Comparison of ENCODE assay signal across 21 cellular contexts in genomic region chr2:109635426-109636289, GRCh38. TPM values are rescaled to one million over a fixed set of nuclear protein-coding genes. Genes with fewer than 3 reads are reported as not detected.
A peak's percentile ranks its signal among the peaks of the same experiment; 100 is the strongest.
DNase-seq lines count a peak whose midpoint lies in the region; ATAC-seq and TF ChIP-seq lines count a peak whose summit lies in the region.
"Had no signal": no experiment of that assay in that cellular context is flagged by ENCODE, and none has a peak within 500 bp of the region (broad histone marks: within the 10 kb centered on the region; RNA-seq: fewer than 3 reads in every experiment).

No MANE protein-coding gene starts in this region.

- H3K9ac ChIP-seq in GM23248 (no peak overlapping the region), Karpas-422 (ENCODE audit: low read length) (no peak overlapping the region)

- H2AFZ ChIP-seq in GM23248, result no peak overlapping the region
- 0 out of 2 replicates have a peak overlapping the region, but pooled peaks have one; percentile 34 for H2AFZ ChIP-seq in Karpas-422 (ENCODE audit: low read length)

- H3K36me3 ChIP-seq in GM23248 (ENCODE audit: low read depth) (no peaks in the 10 kb centered on the region), Karpas-422 (ENCODE audit: insufficient read depth, low read length) (no peaks in the 10 kb centered on the region), upper lobe of right lung (no peaks in the 10 kb centered on the region)
- H3K36me3 ChIP-seq: MG63 had no signal

- H3F3A ChIP-seq in GM23248 (ENCODE audit: insufficient read depth), result peaks cover 32% of the 10 kb centered on the region

- 87 to 89% methylated on average over 11 of the region's 11 CpGs for WGBS in GM23248 (ENCODE audit: low coverage in 1 of 2, low lambda C conversion rate in 2 of 2, missing lambda C conversion rate in 2 of 2), 2 experiments

- H3K4me1 ChIP-seq in GM23248 (ENCODE audit: insufficient read depth), result peaks cover 25% of the 10 kb centered on the region
- no peaks in the 10 kb centered on the region for H3K4me1 ChIP-seq in Karpas-422 (ENCODE audit: low read length)
- H3K4me1 ChIP-seq in upper lobe of right lung, result peaks cover 21% of the 10 kb centered on the region

- H3K9me2 ChIP-seq in GM23248 (ENCODE audit: insufficient read depth) (no peaks in the 10 kb centered on the region), Karpas-422 (replicated peaks; ENCODE audit: insufficient read depth, low read length) (no peaks in the 10 kb centered on the region)

- in situ Hi-C loops in GM23248 (cut with MboI), result no loop called here

- no peaks in the 10 kb centered on the region for H3K9me3 ChIP-seq in GM23248 (ENCODE audit: low read depth)
- no peaks in the 10 kb centered on the region for H3K9me3 ChIP-seq in Karpas-422 (ENCODE audit: low read length)
- H3K9me3 ChIP-seq in upper lobe of right lung, result no peaks in the 10 kb centered on the region
- H3K9me3 ChIP-seq: MG63 had no signal

- no peaks in the 10 kb centered on the region for H3K27me3 ChIP-seq in GM23248 (replicated peaks; ENCODE audit: insufficient read depth)
- H3K27me3 ChIP-seq in Karpas-422 (ENCODE audit: low read length), result no peaks in the 10 kb centered on the region
- H3K27me3 ChIP-seq in upper lobe of right lung, result no peaks in the 10 kb centered on the region
- H3K27me3 ChIP-seq: MG63 had no signal

- H3K4me3 ChIP-seq in GM23248, result no peak overlapping the region
- no peak overlapping the region for H3K4me3 ChIP-seq in Karpas-422 (ENCODE audit: low read length)
- no peak overlapping the region for H3K4me3 ChIP-seq in upper lobe of right lung
- H3K4me3 ChIP-seq: MG63 had no signal

- intact Hi-C loops in upper lobe of right lung (cut with DNase I), result no loop called here

- H4K20me1 ChIP-seq in GM23248 (ENCODE audit: insufficient read depth) (no peaks in the 10 kb centered on the region), Karpas-422 (ENCODE audit: insufficient read depth, low read depth, low read length) (no peaks in the 10 kb centered on the region)

- DNase-seq in GM23248 (no peak), Karpas-422 (no peak), epithelial cell of prostate (ENCODE audit: low read depth, low spot score) (no peak), upper lobe of right lung (no peak), mucosa of gallbladder (ENCODE audit: low spot score) (no peak), NCI-H2081 (lab: John Stamatoyannopoulos, UW) (no peak)
- DNase-seq: CD4-positive, alpha-beta T cell; DMS153; GF-D8; Kasumi-1; MG63; NCI-H1092 treated with DMSO at 0.1 percent for 48 hours; NCI-H146; NCI-H2081 treated with DMSO at 0.1 percent for 48 hours; NCI-H748 treated with DMSO at 0.1 percent for 48 hours; PC-3; T-cell had no signal

- ATAC-seq in upper lobe of right lung, result peak; percentile 62
- no peak for ATAC-seq in HG02763 (IDR thresholded peaks at IDR 0.05; ENCODE audit: unreplicated experiment)
- ATAC-seq: PC-3, SK-N-SH treated with all-trans-retinoic acid at 6 μM for 48 hours, T-cell had no signal

- H3K79me2 ChIP-seq in GM23248 (ENCODE audit: insufficient read depth) (no peaks in the 10 kb centered on the region), Karpas-422 (ENCODE audit: low read length) (no peaks in the 10 kb centered on the region)

- H3K4me2 ChIP-seq in GM23248 (ENCODE audit: unreplicated experiment) (no peak overlapping the region), Karpas-422 (ENCODE audit: low read depth, low read length, poor library complexity, severe bottlenecking) (no peak overlapping the region)

- no peak for TF ChIP-seq CTCF in upper lobe of right lung (IDR thresholded peaks at IDR 0.05)

- H3K27ac ChIP-seq in GM23248, result peak overlapping the region; percentile 14; the same call in 1 of the 2 replicates
- no peak overlapping the region for H3K27ac ChIP-seq in Karpas-422 (ENCODE audit: low read length)
- H3K27ac ChIP-seq in epithelial cell of prostate, result peak overlapping the region; percentile 14
- H3K27ac ChIP-seq in upper lobe of right lung, result peak overlapping the region; percentile 60
- H3K27ac ChIP-seq: RWPE1 had no signal

RNA-seq across cellular contexts. Expression of gene SOWAHC, which starts 21.5 kb away (rescaled TPM):
- total RNA-seq in GM23248 (2014; rRNA removed; shearing (Covaris generic)), result 43.6 and 46.0 TPM in 2 replicates
- polyA plus RNA-seq in GM23248 (2016; fragmentation: Nextera tagmentation; extraction: Ambion mirVana), result 18.0 and 19.8 TPM in 2 replicates
- total RNA-seq in Karpas-422 (2014; rRNA removed; shearing (Covaris generic); ENCODE audit: low replicate concordance), result not detected in 2 replicates
- total RNA-seq in upper lobe of right lung, result 19.9 TPM
- 19.4 TPM for total RNA-seq in mucosa of gallbladder

RNA-seq across cellular contexts. Expression of gene SEPTIN10, which starts 21.9 kb away (rescaled TPM):
- total RNA-seq in GM23248 (2014; rRNA removed; shearing (Covaris generic)), result 129 and 152 TPM in 2 replicates
- 142 and 144 TPM in 2 replicates for polyA plus RNA-seq in GM23248 (2016; fragmentation: Nextera tagmentation; extraction: Ambion mirVana)
- total RNA-seq in Karpas-422 (2014; rRNA removed; shearing (Covaris generic); ENCODE audit: low replicate concordance), result not detected in 2 replicates
- total RNA-seq in upper lobe of right lung (83.7 TPM), mucosa of gallbladder (63.1 TPM)
- total RNA-seq: B cell had no signal

Comparison
In these comparisons a context has a peak if more than half of its experiments do, and no peak if none do; other contexts are left out.
1. RNA of gene SOWAHC, which starts 21.5 kb away (total RNA-seq): 43.6 to 46.0 TPM in GM23248, 19.9 TPM in upper lobe of right lung (single experiment) and 19.4 TPM in mucosa of gallbladder (single experiment); not detected in Karpas-422; every median in the first group is over 10 times any median in the second.
2. RNA of gene SEPTIN10, which starts 21.9 kb away (total RNA-seq): 129 to 152 TPM in GM23248, 83.7 TPM in upper lobe of right lung (single experiment) and 63.1 TPM in mucosa of gallbladder (single experiment); not detected in Karpas-422; every median in the first group is over 10 times any median in the second.